In genomic region chr7:41148521-41148951, GRCh38 we compare ENCODE assay signal across 8 cellular contexts.
A peak's percentile ranks its signal among the peaks of the same experiment; 100 is the strongest.
DNase-seq lines count a peak whose midpoint lies in the region; ATAC-seq and TF ChIP-seq lines count a peak whose summit lies in the region.

No MANE protein-coding gene starts in this region.

- no peak overlapping the region; the same call in 1 of the 2 replicates for H3K4me3 ChIP-seq in PC-9
- peak overlapping the region; percentile 10 for H3K4me3 ChIP-seq in endocrine pancreas (ENCODE audit: control insufficient read depth, insufficient read depth, low read length)
- H3K4me3 ChIP-seq in skeletal muscle satellite cell (ENCODE audit: low read length): peak overlapping the region; percentile 42

- H4K20me1 ChIP-seq in PC-9 (ENCODE audit: insufficient read depth): no peaks in the 10 kb centered on the region

- DNase-seq in GM04503 (ENCODE audit: low read depth) (peak; percentile 96), PC-9 (peak; percentile 34 to 100), pons (ENCODE audit: low spot score) (no peak), T-helper 9 cell (no peak), sciatic nerve (ENCODE audit: low spot score) (no peak)

- BruUV-seq in PC-9 (replicated peaks; lab: Mats Ljungman, UMichigan): no TSS peak

- POLR2A ChIA-PET in PC-9 (lab: Charles Lee; ENCODE audit: unreplicated experiment): interaction anchor here (0.7 kb wide), 1 partner anchor 27 kb away, joined by 11 read pairs; no protein-coding TSS in a partner anchor

- H3K79me2 ChIP-seq in PC-9 (ENCODE audit: low read depth): no peaks in the 10 kb centered on the region

- peaks cover 29% of the 10 kb centered on the region for H3F3A ChIP-seq in PC-9 (ENCODE audit: insufficient read depth, low read depth)

- no peak overlapping the region for H2AFZ ChIP-seq in PC-9

- H3K9ac ChIP-seq in endocrine pancreas (ENCODE audit: control insufficient read depth, insufficient read depth, low read length): no peak overlapping the region
- peak overlapping the region; percentile 76 for H3K9ac ChIP-seq in skeletal muscle satellite cell (ENCODE audit: low read depth, low read length)

- H3K27me3 ChIP-seq in PC-9 (ENCODE audit: insufficient read depth, low read depth) (no peaks in the 10 kb centered on the region), endocrine pancreas (ENCODE audit: control insufficient read depth, insufficient read depth, low read length) (no peaks in the 10 kb centered on the region), skeletal muscle satellite cell (ENCODE audit: control insufficient read depth, insufficient read depth, low read length) (no peaks in the 10 kb centered on the region)

- H3K9me2 ChIP-seq in PC-9 (ENCODE audit: insufficient read depth): no peaks in the 10 kb centered on the region

- TF ChIP-seq CTCF in PC-9 (conservative IDR thresholded peaks at IDR 0.05): no peak

- intact Hi-C loops in PC-9 (cut with micrococcal nuclease; ENCODE audit: unreplicated experiment): loop anchor here (1.0 to 5.0 kb wide), 6 partner anchors 40 to 432 kb away; no protein-coding TSS in a partner anchor
- intact Hi-C loops in sciatic nerve (cut with DNase I): no loop called here

- CTCF ChIA-PET in PC-9 (lab: Charles Lee): no interaction called here

- H3K9me3 ChIP-seq in PC-9 (ENCODE audit: insufficient read depth, low read depth) (peaks cover 3% of the 10 kb centered on the region; the same call in 1 of the 2 replicates), endocrine pancreas (ENCODE audit: control insufficient read depth, low read length) (no peaks in the 10 kb centered on the region), skeletal muscle satellite cell (replicated peaks; ENCODE audit: low read length) (no peaks in the 10 kb centered on the region)

- no peak for ATAC-seq in sciatic nerve
- ATAC-seq in GM21423 (IDR thresholded peaks at IDR 0.05; ENCODE audit: unreplicated experiment): no peak

- H3K36me3 ChIP-seq in PC-9 (ENCODE audit: low read depth): no peaks in the 10 kb centered on the region
- no peaks in the 10 kb centered on the region for H3K36me3 ChIP-seq in endocrine pancreas (ENCODE audit: control insufficient read depth, insufficient read depth, low read length)
- H3K36me3 ChIP-seq in skeletal muscle satellite cell (ENCODE audit: insufficient read depth, low read length): no peaks in the 10 kb centered on the region

- H3K27ac ChIP-seq in PC-9: peak overlapping the region; percentile 66

- H3K4me1 ChIP-seq in PC-9 (replicated peaks; ENCODE audit: insufficient read depth) (peaks cover 26% of the 10 kb centered on the region), endocrine pancreas (ENCODE audit: control insufficient read depth, insufficient read depth, low read length) (peaks cover 5% of the 10 kb centered on the region), skeletal muscle satellite cell (ENCODE audit: control insufficient read depth, insufficient read depth, low read length) (peaks cover 21% of the 10 kb centered on the region)

- H3K4me2 ChIP-seq in PC-9 (peak overlapping the region; percentile 47), skeletal muscle satellite cell (ENCODE audit: low read length) (peak overlapping the region; percentile 65)

Comparison
In these comparisons a context has a peak if more than half of its experiments do, and no peak if none do; other contexts are left out.
1. DNase-seq: peak in GM04503 (single experiment) and PC-9 (2 of 2); none in pons (single experiment), T-helper 9 cell (single experiment) and sciatic nerve (single experiment).